8 cellular contexts compared by ENCODE assay signal in the genomic region with DNA sequence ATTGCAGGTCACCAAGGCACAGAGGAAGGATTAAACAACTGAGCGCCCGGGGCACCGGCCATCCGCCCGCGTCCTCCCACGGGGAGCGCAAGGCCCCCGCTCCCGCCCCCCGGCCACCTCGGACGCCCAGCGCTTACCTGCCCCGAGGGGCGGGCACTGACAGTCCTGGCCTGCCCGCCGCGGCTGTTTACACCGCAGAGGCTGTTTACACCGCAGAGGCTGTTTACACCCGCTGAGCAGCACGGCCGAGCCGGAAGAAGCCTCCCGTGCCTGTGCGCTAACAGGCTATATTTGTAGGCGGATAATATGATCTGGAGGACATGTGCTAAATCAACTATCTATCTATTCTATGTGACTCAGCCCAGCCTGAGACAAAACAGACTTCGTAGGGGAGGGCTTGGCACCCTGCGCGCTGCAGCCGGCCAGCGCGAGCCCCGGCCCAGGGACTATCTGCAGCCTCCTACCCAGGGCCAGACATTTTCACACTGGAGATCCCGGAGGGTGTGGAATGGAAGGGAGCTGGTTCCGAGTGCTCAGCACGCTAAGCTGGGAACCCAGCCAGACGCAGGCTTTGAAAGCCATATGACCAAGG. TPM values are rescaled to one million over a fixed set of nuclear protein-coding genes. Genes with fewer than 3 reads are reported as not detected.
DNase-seq lines count a peak whose midpoint lies in the region; ATAC-seq and TF ChIP-seq lines count a peak whose summit lies in the region.

A gene with protein sequence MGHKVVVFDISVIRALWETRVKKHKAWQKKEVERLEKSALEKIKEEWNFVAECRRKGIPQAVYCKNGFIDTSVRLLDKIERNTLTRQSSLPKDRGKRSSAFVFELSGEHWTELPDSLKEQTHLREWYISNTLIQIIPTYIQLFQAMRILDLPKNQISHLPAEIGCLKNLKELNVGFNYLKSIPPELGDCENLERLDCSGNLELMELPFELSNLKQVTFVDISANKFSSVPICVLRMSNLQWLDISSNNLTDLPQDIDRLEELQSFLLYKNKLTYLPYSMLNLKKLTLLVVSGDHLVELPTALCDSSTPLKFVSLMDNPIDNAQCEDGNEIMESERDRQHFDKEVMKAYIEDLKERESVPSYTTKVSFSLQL (minus strand): TSS at position 263 of the 592 bp plus-strand sequence. CDS start 14,711 bp downstream, outside the sequence.

- no peaks in the 10 kb centered on the region for H3F3A ChIP-seq in neural cell (ENCODE audit: insufficient read depth, low read length, poor library complexity, severe bottlenecking)

- in situ Hi-C loops in GM13977 (cut with MboI; ENCODE audit: low pct_unique_long_range_greater_than_20kb, low sequenced_read_pairs, unreplicated experiment) = no loop called here

- no peaks in the 10 kb centered on the region for H3K79me2 ChIP-seq in neural cell (replicated peaks; ENCODE audit: insufficient read depth, low read length)

- peak within 1 kb of the TSS; percentile 35; the same call in 1 of the 2 replicates for H3K27ac ChIP-seq in HUES6 (ENCODE audit: low read depth, low read length)
- H3K27ac ChIP-seq in neural cell (ENCODE audit: low read length) = no peak within 1 kb of the TSS

- H4K20me1 ChIP-seq in neural cell (ENCODE audit: insufficient read depth) = no peaks in the 10 kb centered on the region

- no peak within 1 kb of the TSS for H3K4me2 ChIP-seq in neural cell (ENCODE audit: low read length)

- ATAC-seq in GM19351 (IDR thresholded peaks at IDR 0.05; ENCODE audit: unreplicated experiment) = no peak

- H3K9me3 ChIP-seq in HUES6 (ENCODE audit: control insufficient read depth, insufficient read depth, low read depth, low read length) (peaks cover 7% of the 10 kb centered on the region), neural cell (ENCODE audit: low read length) (no peaks in the 10 kb centered on the region)

- H2AFZ ChIP-seq in neural cell (ENCODE audit: low read depth, low read length) = no peak within 1 kb of the TSS

- H3K4me1 ChIP-seq in HUES6 (ENCODE audit: control insufficient read depth, insufficient read depth, low read length) = peaks cover 32% of the 10 kb centered on the region

- H3K27me3 ChIP-seq in HUES6 (ENCODE audit: control insufficient read depth, insufficient read depth, low read length) (no peaks in the 10 kb centered on the region), neural cell (ENCODE audit: insufficient read depth, low read depth, low read length) (peaks cover 15% of the 10 kb centered on the region)

- CTCF ChIA-PET in AG04449 (lab: Yijun Ruan, JAX) = interaction anchor here (0.6 to 4.9 kb wide), 3 partner anchors 8 to 78 kb away, joined by 3 to 46 read pairs (median 11); no protein-coding TSS in a partner anchor

- no peaks in the 10 kb centered on the region for H3K36me3 ChIP-seq in HUES6 (ENCODE audit: control insufficient read depth, insufficient read depth, low read length)
- no peaks in the 10 kb centered on the region for H3K36me3 ChIP-seq in neural cell (ENCODE audit: insufficient read depth, low read length)

- no peaks in the 10 kb centered on the region for H3K9me2 ChIP-seq in neural cell (ENCODE audit: insufficient read depth, low read length)

- H3K9ac ChIP-seq in HUES6 (ENCODE audit: low read length) = peak within 1 kb of the TSS; percentile 80
- H3K9ac ChIP-seq in neural cell (ENCODE audit: low read length) = no peak within 1 kb of the TSS

- POLR2A ChIA-PET in AG04449 (lab: Yijun Ruan, JAX) = no interaction called here

- no peak for TF ChIP-seq RAD21 in neural cell (conservative IDR thresholded peaks at IDR 0.05)

- DNase-seq in AG04449 (ENCODE audit: low read depth, low spot score) (no peak), fibroblast of the conjunctiva (ENCODE audit: low read depth) (peak; percentile 35), NCI-H2081 treated with DMSO at 0.1 percent for 48 hours (lab: John Stamatoyannopoulos, UW) (no peak), GM13977 (ENCODE audit: low spot score) (no peak)
- DNase-seq in activated effector memory CD4-positive, alpha-beta T cell treated with Interleukin-2 at 50 U/mL for 16 hours = peak; percentile 36

- H3K4me3 ChIP-seq in AG04449 (ENCODE audit: low read depth, low read length) (peak within 1 kb of the TSS; percentile 62), HUES6 (ENCODE audit: low read depth, low read length) (peak within 1 kb of the TSS; percentile 56), neural cell (ENCODE audit: low read length) (peak within 1 kb of the TSS; percentile 57)

- no peak for TF ChIP-seq CTCF in AG04449 (IDR thresholded peaks at IDR 0.05; ENCODE audit: insufficient read depth, low read length, missing control alignments)
- no peak for TF ChIP-seq CTCF in neural cell (IDR thresholded peaks at IDR 0.05; ENCODE audit: poor library complexity, severe bottlenecking)
- no peak for TF ChIP-seq CTCF in GM13977 (IDR thresholded peaks at IDR 0.05; ENCODE audit: extremely low read depth, insufficient read depth, missing control alignments)

- no peak for TF ChIP-seq EP300 in neural cell (conservative IDR thresholded peaks at IDR 0.05; ENCODE audit: poor library complexity, severe bottlenecking)

TF ChIP-seq in neural cell, 6 proteins besides CTCF, POLR2A, EP300 and RAD21:
- TF ChIP-seq SMC3 (conservative IDR thresholded peaks at IDR 0.05; ENCODE audit: poor library complexity) (no peak), POLR2AphosphoS5 (IDR thresholded peaks at IDR 0.05) (peak; percentile 14)

RNA-seq across cellular contexts. Expression of the gene that starts here (rescaled TPM):
- polyA plus RNA-seq in neural cell = not detected in 2 replicates
- polyA minus RNA-seq in neural cell = not detected in 2 replicates

Comparison
In these comparisons a context has a peak if more than half of its experiments do, and no peak if none do; other contexts are left out.
1. DNase-seq: peak in activated effector memory CD4-positive, alpha-beta T cell treated with Interleukin-2 at 50 U/mL for 16 hours (single experiment) and fibroblast of the conjunctiva (single experiment); none in AG04449 (single experiment), NCI-H2081 treated with DMSO at 0.1 percent for 48 hours (single experiment) and GM13977 (single experiment).
2. Peak in every context shown above with its lines, with median percentiles within 50 percentile points of each other: H3K4me3 ChIP-seq.